In the genomic region with DNA sequence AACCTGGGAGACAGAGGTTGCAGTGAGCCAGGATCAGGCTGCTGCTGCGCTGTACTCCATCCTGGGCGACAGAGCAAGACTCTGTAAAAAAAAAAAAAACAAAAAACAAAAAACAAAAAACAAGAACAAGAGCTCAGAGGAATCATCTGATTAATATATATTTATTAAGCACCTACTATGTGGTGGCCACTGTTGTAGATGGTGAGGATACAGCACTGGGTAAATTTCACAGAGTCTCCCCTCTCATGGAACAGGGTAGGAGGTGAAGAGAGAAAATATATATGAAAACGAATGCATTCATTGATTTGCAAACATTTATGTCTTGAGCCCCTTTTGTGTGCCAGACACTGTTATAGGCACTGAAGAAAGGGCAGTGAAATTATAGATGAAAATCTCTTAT, we compare ENCODE assay signal across 1 cellular context.
TF ChIP-seq lines count a peak whose summit lies in the region.

No MANE protein-coding gene starts in this region.

TF ChIP-seq in HCT116, 20 proteins besides CTCF, POLR2A, EP300 and RAD21 (continued from another document):
- TF ChIP-seq ZNF274 (IDR thresholded peaks at IDR 0.05; ENCODE audit: low read depth, low read length), result no peak
- no peak for TF ChIP-seq TCF7L2 (IDR thresholded peaks at IDR 0.05; ENCODE audit: borderline replicate concordance, extremely low read depth, insufficient read depth, insufficient read length)
- TF ChIP-seq YY1 (IDR thresholded peaks at IDR 0.05; ENCODE audit: extremely low read depth, insufficient replicate concordance, low read depth, low read length), result no peak
